In the genomic region with DNA sequence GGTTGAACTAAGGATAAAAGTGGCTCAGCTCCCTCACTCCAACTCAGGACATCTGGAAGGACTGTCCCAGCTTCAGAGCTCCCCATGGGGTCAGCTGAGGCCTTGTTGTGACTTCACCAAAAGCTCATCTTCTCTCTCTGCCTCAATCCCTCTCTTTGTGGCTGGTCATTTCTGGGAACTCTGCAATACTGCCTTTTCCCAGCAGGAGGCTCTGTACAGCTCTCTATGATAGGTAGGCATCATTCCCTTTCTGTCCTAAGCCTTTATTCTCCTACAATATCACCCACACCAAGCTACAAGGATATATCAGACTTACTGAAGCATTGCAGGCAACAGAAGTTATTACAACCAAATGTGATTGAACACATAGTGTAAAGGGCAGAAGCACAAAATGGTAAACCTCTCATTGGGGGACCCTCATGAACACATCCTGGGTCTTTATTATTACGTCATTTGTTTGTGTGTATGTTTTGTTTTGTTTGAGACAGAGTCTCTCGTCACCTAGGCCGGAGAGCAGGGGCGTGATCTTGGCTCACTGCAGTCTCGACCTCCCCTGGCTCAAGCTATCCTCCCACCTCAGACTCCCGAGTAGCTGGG, we compare ENCODE assay signal across 8 cellular contexts. TPM values are rescaled to one million over a fixed set of nuclear protein-coding genes. Genes with fewer than 3 reads are reported as not detected.
DNase-seq lines count a peak whose midpoint lies in the region; ATAC-seq and TF ChIP-seq lines count a peak whose summit lies in the region.

No MANE protein-coding gene starts in this region.

- POLR2A ChIA-PET in PC-9 (lab: Charles Lee; ENCODE audit: unreplicated experiment): no interaction called here

- H4K20me1 ChIP-seq in PC-9 (ENCODE audit: insufficient read depth): no peaks in the 10 kb centered on the region

- no peak overlapping the region for H3K4me2 ChIP-seq in PC-9

- H3K9me2 ChIP-seq in PC-9 (ENCODE audit: insufficient read depth): no peaks in the 10 kb centered on the region

- ATAC-seq in Right ventricle myocardium superior (ENCODE audit: poor library complexity) (no peak), GM21381 (IDR thresholded peaks at IDR 0.05; ENCODE audit: unreplicated experiment) (no peak)

- no TSS peak for BruUV-seq in PC-9 (replicated peaks; lab: Mats Ljungman, UMichigan)

- CTCF ChIA-PET in PC-9 (lab: Charles Lee): interaction anchor here (0.6 kb wide), 1 partner anchor 10 kb away, joined by 3 read pairs; no protein-coding TSS in a partner anchor

- no peaks in the 10 kb centered on the region for H3K79me2 ChIP-seq in PC-9 (ENCODE audit: low read depth)

- intact Hi-C loops in Right ventricle myocardium superior (cut with DNase I): no loop called here
- intact Hi-C loops in PC-9 (cut with micrococcal nuclease; ENCODE audit: unreplicated experiment): no loop called here

- DNase-seq in cardiac muscle cell (ENCODE audit: low read depth in 1 of 2, low spot score in 1 of 2) (peak; percentile 19 to 39), Right ventricle myocardium superior (no peak), HFFc6 (peak; percentile 2), PC-9 (no peak), glomerular visceral epithelial cell (ENCODE audit: extremely low spot score) (peak; percentile 4), NCI-H2171 (lab: John Stamatoyannopoulos, UW) (no peak)
- no peak for DNase-seq in stimulated activated naive CD4-positive, alpha-beta T cell treated with Interleukin-2 at 50 U/mL for 16 hours (lab: John Stamatoyannopoulos, UW)

- peak; percentile 66 for TF ChIP-seq CTCF in cardiac muscle cell (IDR thresholded peaks at IDR 0.05; ENCODE audit: low read depth, low read length)
- TF ChIP-seq CTCF in HFFc6 (IDR thresholded peaks at IDR 0.05): peak; percentile 72
- peak; percentile 67 for TF ChIP-seq CTCF in PC-9 (conservative IDR thresholded peaks at IDR 0.05)

- no peaks in the 10 kb centered on the region for H3K4me1 Mint-ChIP-seq in HFFc6 (ENCODE audit: low read depth)

- H3K27me3 ChIP-seq in cardiac muscle cell (no peaks in the 10 kb centered on the region), PC-9 (ENCODE audit: insufficient read depth, low read depth) (no peaks in the 10 kb centered on the region)

- no peaks in the 10 kb centered on the region for H3K36me3 ChIP-seq in cardiac muscle cell
- no peaks in the 10 kb centered on the region for H3K36me3 ChIP-seq in PC-9 (ENCODE audit: low read depth)

- H3K27me3 Mint-ChIP-seq in HFFc6 (ENCODE audit: insufficient read depth): peaks cover 8% of the 10 kb centered on the region; the same call in 1 of the 2 replicates

- no peaks in the 10 kb centered on the region for H3K9me3 Mint-ChIP-seq in HFFc6

- H3K27ac ChIP-seq in cardiac muscle cell (no peak overlapping the region), PC-9 (no peak overlapping the region)

- H3K27ac Mint-ChIP-seq in HFFc6: no peak overlapping the region

- H3K4me3 Mint-ChIP-seq in HFFc6: no peak overlapping the region

- H3K4me3 ChIP-seq in cardiac muscle cell: no peak overlapping the region
- no peak overlapping the region for H3K4me3 ChIP-seq in PC-9

- no peak overlapping the region for H2AFZ ChIP-seq in PC-9

- H3F3A ChIP-seq in PC-9 (ENCODE audit: insufficient read depth, low read depth): no peaks in the 10 kb centered on the region

- no peaks in the 10 kb centered on the region for H3K9me3 ChIP-seq in cardiac muscle cell (ENCODE audit: low read depth)
- no peaks in the 10 kb centered on the region for H3K9me3 ChIP-seq in PC-9 (ENCODE audit: insufficient read depth, low read depth)

- H3K4me1 ChIP-seq in cardiac muscle cell (ENCODE audit: low read depth) (no peaks in the 10 kb centered on the region), PC-9 (replicated peaks; ENCODE audit: insufficient read depth) (no peaks in the 10 kb centered on the region)

- H3K36me3 Mint-ChIP-seq in HFFc6 (ENCODE audit: low read depth): no peaks in the 10 kb centered on the region

RNA-seq across cellular contexts. Expression of a gene that starts 36.7 kb away (rescaled TPM):
- not detected in 2 replicates for total RNA-seq in cardiac muscle cell
- polyA plus RNA-seq in cardiac muscle cell: not detected in 2 replicates
- total RNA-seq in Right ventricle myocardium superior: not detected
- total RNA-seq in HFFc6 (2021; fragmentation: NEBNext Ultra II Directional; extraction: Animal tissue kit (Norgen Biotek cat#: 25700)): not detected
- total RNA-seq in PC-9 (2021): not detected in 2 replicates

Comparison
In these comparisons a context has a peak if more than half of its experiments do, and no peak if none do; other contexts are left out.
1. DNase-seq: peak in cardiac muscle cell (2 of 2), HFFc6 (single experiment) and glomerular visceral epithelial cell (single experiment); none in Right ventricle myocardium superior (single experiment), PC-9 (0 of 2), stimulated activated naive CD4-positive, alpha-beta T cell treated with Interleukin-2 at 50 U/mL for 16 hours (single experiment) and NCI-H2171 (single experiment).
2. Peak in every context shown above with its lines, with median percentiles within 50 percentile points of each other: CTCF ChIP-seq.